In the genomic region with DNA sequence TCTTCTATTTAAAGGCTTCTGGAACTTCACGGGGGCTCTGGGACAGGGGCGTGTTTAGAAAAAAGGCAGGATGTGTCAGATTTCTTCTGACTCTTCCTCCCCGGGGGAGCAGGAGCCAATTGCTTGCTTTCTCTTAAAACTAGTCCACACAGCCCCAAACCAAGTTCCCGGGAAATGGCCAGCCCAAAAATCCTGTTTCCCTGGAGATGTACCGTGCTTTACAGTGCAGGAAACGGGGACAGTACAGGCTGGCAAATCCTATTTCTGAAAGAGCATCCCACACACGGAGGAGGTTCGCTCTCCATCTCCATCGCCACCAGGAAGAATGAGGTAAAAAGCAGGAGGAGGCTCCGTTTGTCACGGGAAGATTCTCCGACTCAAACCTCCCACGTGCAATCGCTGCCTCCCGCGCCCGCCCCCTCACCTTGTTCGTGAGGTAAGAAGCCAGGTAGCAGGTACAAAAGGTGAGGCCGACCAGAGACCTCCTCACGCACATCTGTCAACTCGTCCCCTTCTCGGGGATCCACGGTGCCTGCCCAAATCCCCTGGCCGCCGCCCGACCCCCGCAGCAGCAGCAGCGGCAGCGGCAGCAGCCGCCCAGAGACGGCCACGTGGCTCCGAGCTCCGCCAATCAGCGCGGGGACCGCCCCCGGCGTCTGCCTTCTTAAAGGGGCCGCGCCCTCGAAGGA, we compare ENCODE assay signal across 8 cellular contexts. TPM values are rescaled to one million over a fixed set of nuclear protein-coding genes. Genes with fewer than 3 reads are reported as not detected.
DNase-seq lines count a peak whose midpoint lies in the region; ATAC-seq, FAIRE-seq and TF ChIP-seq lines count a peak whose summit lies in the region.

No MANE protein-coding gene starts in this region.

- H2AFZ ChIP-seq in keratinocyte (ENCODE audit: control insufficient read depth, low read length): peak overlapping the region; percentile 84

- H4K20me1 ChIP-seq in keratinocyte (ENCODE audit: control insufficient read depth, extremely low read depth, insufficient read depth, low read length): no peaks in the 10 kb centered on the region

- H3K9ac ChIP-seq in keratinocyte (ENCODE audit: control insufficient read depth, extremely low read depth, insufficient read depth, low read length): peak overlapping the region; percentile 81

- POLR2A ChIA-PET in AG04449 (lab: Yijun Ruan, JAX): interaction anchor here (0.6 kb wide), 1 partner anchor 230 kb away, joined by 3 read pairs; no protein-coding TSS in a partner anchor

- peaks cover 4% of the 10 kb centered on the region for H3K79me2 ChIP-seq in keratinocyte (ENCODE audit: control insufficient read depth, insufficient read depth, low read length)

- peak; percentile 92 for ATAC-seq in GM18520 (IDR thresholded peaks at IDR 0.05; ENCODE audit: unreplicated experiment)
- ATAC-seq in HG03045 (IDR thresholded peaks at IDR 0.05; ENCODE audit: unreplicated experiment): peak; percentile 92

- no peak for FAIRE-seq in keratinocyte (lab: Jason Lieb, UNC)

- no peak for TF ChIP-seq CTCF in AG04449 (IDR thresholded peaks at IDR 0.05; ENCODE audit: insufficient read depth, low read length, missing control alignments)
- no peak for TF ChIP-seq CTCF in keratinocyte (optimal IDR thresholded peaks at IDR 0.05 in 1 of 3, IDR thresholded peaks at IDR 0.05 in 1 of 3, conservative IDR thresholded peaks at IDR 0.05 in 1 of 3; ENCODE audit: extremely low read depth in 1 of 3, insufficient read depth in 2 of 3, low read length in 3 of 3)

- H3K4me3 ChIP-seq in AG04449 (ENCODE audit: low read depth, low read length) (peak overlapping the region; percentile 99), keratinocyte (ENCODE audit: control insufficient read depth in 2 of 3, extremely low read depth in 1 of 3, insufficient read depth in 2 of 3, low read depth in 1 of 3, low read length in 3 of 3) (peak overlapping the region; percentile 74 to 82 (median 77))

- no peaks in the 10 kb centered on the region for H3K9me3 ChIP-seq in keratinocyte (ENCODE audit: control insufficient read depth, low read depth, low read length)

- no peaks in the 10 kb centered on the region for H3K36me3 ChIP-seq in keratinocyte (ENCODE audit: control insufficient read depth in 2 of 2, extremely low read depth in 1 of 2, insufficient read depth in 2 of 2, low read length in 2 of 2)

- H3K9me1 ChIP-seq in keratinocyte (ENCODE audit: control insufficient read depth, extremely low read depth, insufficient read depth, low read length): no peaks in the 10 kb centered on the region

- DNase-seq in AG04449 (ENCODE audit: low read depth, low spot score): peak; percentile 12
- peak; percentile 33 for DNase-seq in NCI-H2196 treated with DMSO at 0.1 percent for 48 hours (lab: John Stamatoyannopoulos, UW; ENCODE audit: unreplicated experiment)
- peak; percentile 84 for DNase-seq in activated CD4-positive, CD25-positive, alpha-beta regulatory T cell treated with anti-CD3 and anti-CD28 coated beads, Interleukin-2, amount 50 U/mL, for 72 hours
- DNase-seq in cerebellar cortex (ENCODE audit: low spot score): peak; percentile 75
- DNase-seq in keratinocyte (ENCODE audit: low read depth, low spot score): no peak
- DNase-seq in stimulated activated CD4-positive, alpha-beta T cell treated with anti-CD3 and anti-CD28 coated beads, Interleukin-12 subunit alpha, Interleukin-12 subunit beta, amount 100 ng/mL, for 48 hours (ENCODE audit: low read depth in 2 of 3, low spot score in 1 of 3): peak; percentile 54 to 79 (median 64)

- dilution Hi-C loops in keratinocyte (cut with MboI; ENCODE audit: extremely low pct_ligation_motif_present, low sequenced_read_pairs): no loop called here

- H3K4me2 ChIP-seq in keratinocyte (ENCODE audit: control insufficient read depth, extremely low read depth, insufficient read depth, low read depth, low read length): peak overlapping the region; percentile 97

- H3K27me3 ChIP-seq in keratinocyte (ENCODE audit: control insufficient read depth, extremely low read depth, insufficient read depth, low read length): no peaks in the 10 kb centered on the region

- CTCF ChIA-PET in AG04449 (lab: Yijun Ruan, JAX): no interaction called here

- peak overlapping the region; percentile 60 for H3K27ac ChIP-seq in keratinocyte (ENCODE audit: control insufficient read depth, insufficient read depth, low read length)

- H3K4me1 ChIP-seq in keratinocyte (ENCODE audit: control insufficient read depth, extremely low read depth, insufficient read depth, low read length): peaks cover 8% of the 10 kb centered on the region

RNA-seq across cellular contexts. Expression of a gene that starts 15.6 kb away (rescaled TPM):
- 34.7 to 68.6 TPM (median 46.7 TPM) in 3 replicates for polyA plus RNA-seq in keratinocyte
- 61.6 TPM for polyA plus RNA-seq in keratinocyte (2011; ENCODE audit: low read depth)
- polyA plus RNA-seq in keratinocyte (2011; cell fraction: cytosol; rRNA removed): 29.3 and 50.5 TPM in 2 replicates
- 76.1 and 104 TPM in 2 replicates for polyA plus RNA-seq in keratinocyte (2011; cell fraction: nucleus; rRNA removed)
- 44.2 and 83.2 TPM in 2 replicates for polyA plus RNA-seq in keratinocyte (2012; ENCODE audit: low replicate concordance)
- 14.4 to 53.8 TPM (median 38.9 TPM) in 3 replicates for polyA minus RNA-seq in keratinocyte
- 46.4 TPM for polyA minus RNA-seq in keratinocyte (2011; cell fraction: cytosol; rRNA and poly(A)+ RNA removed)
- 34.4 and 46.0 TPM in 2 replicates for polyA minus RNA-seq in keratinocyte (2011; cell fraction: nucleus; rRNA and poly(A)+ RNA removed)
